ENCODE assay signal across 1 cellular context in the genomic region with DNA sequence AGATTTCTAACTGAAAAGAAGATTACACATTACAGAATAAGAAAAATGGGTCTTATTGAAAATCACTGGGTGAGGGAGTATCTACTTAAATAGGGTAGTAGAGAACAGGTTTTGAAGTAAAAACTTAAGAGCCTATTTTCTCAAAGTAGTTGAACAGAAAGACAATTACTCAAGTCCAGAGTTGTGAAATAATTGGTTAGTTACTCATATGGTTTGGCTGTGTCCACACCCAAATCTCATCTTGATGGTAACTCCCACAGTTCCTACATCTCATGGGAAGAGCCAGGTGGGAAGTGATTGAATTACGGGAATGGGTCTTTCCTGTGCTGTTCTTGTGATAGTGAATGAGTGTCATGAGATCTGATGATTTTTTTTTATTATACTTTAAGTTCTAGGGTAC.
TF ChIP-seq lines count a peak whose summit lies in the region.

No MANE protein-coding gene starts in this region.

TF ChIP-seq in SK-N-SH treated with all-trans-retinoic acid at 6 μM for 48 hours, 23 proteins besides CTCF, POLR2A, EP300 and RAD21 (continued from another document):
- TF ChIP-seq, protein P1, sequence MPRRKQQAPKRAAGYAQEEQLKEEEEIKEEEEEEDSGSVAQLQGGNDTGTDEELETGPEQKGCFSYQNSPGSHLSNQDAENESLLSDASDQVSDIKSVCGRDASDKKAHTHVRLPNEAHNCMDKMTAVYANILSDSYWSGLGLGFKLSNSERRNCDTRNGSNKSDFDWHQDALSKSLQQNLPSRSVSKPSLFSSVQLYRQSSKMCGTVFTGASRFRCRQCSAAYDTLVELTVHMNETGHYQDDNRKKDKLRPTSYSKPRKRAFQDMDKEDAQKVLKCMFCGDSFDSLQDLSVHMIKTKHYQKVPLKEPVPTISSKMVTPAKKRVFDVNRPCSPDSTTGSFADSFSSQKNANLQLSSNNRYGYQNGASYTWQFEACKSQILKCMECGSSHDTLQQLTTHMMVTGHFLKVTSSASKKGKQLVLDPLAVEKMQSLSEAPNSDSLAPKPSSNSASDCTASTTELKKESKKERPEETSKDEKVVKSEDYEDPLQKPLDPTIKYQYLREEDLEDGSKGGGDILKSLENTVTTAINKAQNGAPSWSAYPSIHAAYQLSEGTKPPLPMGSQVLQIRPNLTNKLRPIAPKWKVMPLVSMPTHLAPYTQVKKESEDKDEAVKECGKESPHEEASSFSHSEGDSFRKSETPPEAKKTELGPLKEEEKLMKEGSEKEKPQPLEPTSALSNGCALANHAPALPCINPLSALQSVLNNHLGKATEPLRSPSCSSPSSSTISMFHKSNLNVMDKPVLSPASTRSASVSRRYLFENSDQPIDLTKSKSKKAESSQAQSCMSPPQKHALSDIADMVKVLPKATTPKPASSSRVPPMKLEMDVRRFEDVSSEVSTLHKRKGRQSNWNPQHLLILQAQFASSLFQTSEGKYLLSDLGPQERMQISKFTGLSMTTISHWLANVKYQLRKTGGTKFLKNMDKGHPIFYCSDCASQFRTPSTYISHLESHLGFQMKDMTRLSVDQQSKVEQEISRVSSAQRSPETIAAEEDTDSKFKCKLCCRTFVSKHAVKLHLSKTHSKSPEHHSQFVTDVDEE (CRISPR knock-in tag; IDR thresholded peaks at IDR 0.05), result no peak
